In genomic region chr20:33276303-33277113, GRCh38 we compare ENCODE assay signal across 1 cellular context.
TF ChIP-seq lines count a peak whose summit lies in the region.

No MANE protein-coding gene starts in this region.

TF ChIP-seq in HepG2, 621 proteins besides CTCF, POLR2A, EP300 and RAD21 (continued from another document):
- TF ChIP-seq IKZF5 (CRISPR knock-in tag; IDR thresholded peaks at IDR 0.05), result peak; percentile 54; the same call in 1 of the 2 replicates
- peak; percentile 48; the same call in 1 of the 2 replicates for TF ChIP-seq NFYB (CRISPR knock-in tag; IDR thresholded peaks at IDR 0.05)
- no peak for TF ChIP-seq ZNF850 (CRISPR knock-in tag; conservative IDR thresholded peaks at IDR 0.05)
- no peak for TF ChIP-seq ZNF784 (CRISPR knock-in tag; IDR thresholded peaks at IDR 0.05; ENCODE audit: borderline replicate concordance)
